31 cellular contexts compared by ENCODE assay signal in genomic region chr12:48993787-48994186, GRCh38. TPM values are rescaled to one million over a fixed set of nuclear protein-coding genes. Genes with fewer than 3 reads are reported as not detected.
DNase-seq lines count a peak whose midpoint lies in the region; ATAC-seq, FAIRE-seq and TF ChIP-seq lines count a peak whose summit lies in the region.
"Had no signal": no experiment of that assay in that cellular context is flagged by ENCODE, and none has a peak within 500 bp of the region (broad histone marks: within the 10 kb centered on the region; RNA-seq: fewer than 3 reads in every experiment).

No MANE protein-coding gene starts in this region.

- no peak for TF ChIP-seq CTCF in HepG2 (CRISPR knock-in tag; IDR thresholded peaks at IDR 0.05)
- no peak for TF ChIP-seq CTCF in right lobe of liver (IDR thresholded peaks at IDR 0.05)
- no peak for TF ChIP-seq CTCF in RWPE2 (IDR thresholded peaks at IDR 0.05; ENCODE audit: poor library complexity, severe bottlenecking)
- no peak for TF ChIP-seq CTCF in epithelial cell of esophagus (IDR thresholded peaks at IDR 0.05; ENCODE audit: insufficient read depth, low read depth, low read length, missing control alignments)
- no peak for TF ChIP-seq CTCF in coronary artery (IDR thresholded peaks at IDR 0.05)

- H3K9me3 ChIP-seq in HepG2 (ENCODE audit: low read length): no peaks in the 10 kb centered on the region
- H3K9me3 ChIP-seq in right lobe of liver: no peaks in the 10 kb centered on the region
- no peaks in the 10 kb centered on the region for H3K9me3 ChIP-seq in RWPE2 (ENCODE audit: severe bottlenecking)
- H3K9me3 ChIP-seq: BE2C, Peyer's patch had no signal

- H3K36me3 ChIP-seq in HepG2 (replicated peaks in 1 of 2; ENCODE audit: control insufficient read depth in 1 of 2, insufficient read depth in 2 of 2, low read length in 2 of 2) (no peaks in the 10 kb centered on the region), right lobe of liver (no peaks in the 10 kb centered on the region), RWPE2 (ENCODE audit: low read depth) (no peaks in the 10 kb centered on the region)
- H3K36me3 ChIP-seq: BE2C, Peyer's patch had no signal

- H3K4me2 ChIP-seq in HepG2 (ENCODE audit: low read depth, low read length): peak overlapping the region; percentile 60; the same call in 1 of the 2 replicates

- H3K79me2 ChIP-seq in HepG2 (ENCODE audit: insufficient read depth, low read length): no peaks in the 10 kb centered on the region

- ATAC-seq in HepG2 (no peak), right lobe of liver (no peak), RWPE2 (ENCODE audit: low read depth) (peak; percentile 22; the same call in 1 of the 3 replicates), HG03108 (IDR thresholded peaks at IDR 0.05; ENCODE audit: unreplicated experiment) (no peak), SK-N-SH treated with all-trans-retinoic acid at 6 μM for 48 hours (no peak)
- ATAC-seq: GM23338 had no signal

- no TSS peak for BruUV-seq in HepG2 (replicated peaks; lab: Mats Ljungman, UMichigan)

- TF ChIP-seq EP300 in HepG2 (IDR thresholded peaks at IDR 0.05; ENCODE audit: low read depth in 2 of 2, low read length in 2 of 2) (no peak), HepG2 (CRISPR knock-in tag; IDR thresholded peaks at IDR 0.05; ENCODE audit: borderline replicate concordance) (no peak)

- WGBS in HepG2 (ENCODE audit: low lambda C conversion rate): 9% methylated on average over 3 of the region's 3 CpGs
- WGBS in right lobe of liver (ENCODE audit: insufficient coverage, low coverage, low lambda C conversion rate, missing lambda C conversion rate): 74% methylated on average over 3 of the region's 3 CpGs

- CTCF ChIA-PET in HepG2 (lab: Yijun Ruan, JAX; ENCODE audit: low intra/inter-chr PET ratio, low total read pairs): no interaction called here

- no peak for TF ChIP-seq RAD21 in HepG2 (CRISPR knock-in tag; IDR thresholded peaks at IDR 0.05)

- H3K9ac ChIP-seq in HepG2 (ENCODE audit: insufficient read depth, low read depth, low read length): no peak overlapping the region

- FAIRE-seq in HepG2 (lab: Jason Lieb, UNC): no peak

- H3K4me3 ChIP-seq in HepG2 (replicated peaks in 1 of 3; ENCODE audit: insufficient read depth in 1 of 3, low read depth in 2 of 3, low read length in 3 of 3) (no peak overlapping the region), right lobe of liver (no peak overlapping the region), RWPE2 (ENCODE audit: severe bottlenecking) (no peak overlapping the region), epithelial cell of esophagus (ENCODE audit: low read length) (no peak overlapping the region), coronary artery (no peak overlapping the region)
- H3K4me3 ChIP-seq: Peyer's patch, SK-N-MC had no signal

- no peaks in the 10 kb centered on the region for H4K20me1 ChIP-seq in HepG2 (ENCODE audit: insufficient read depth, low read length)

- peaks cover 10 to 61% of the 10 kb centered on the region in 2 experiments; a peak in 4 of 5 replicates for H3K27me3 ChIP-seq in HepG2 (ENCODE audit: control insufficient read depth in 1 of 2, insufficient read depth in 2 of 2, low read length in 2 of 2)
- peaks cover 0 to 3% of the 10 kb centered on the region in 2 donors for H3K27me3 ChIP-seq in right lobe of liver
- H3K27me3 ChIP-seq in RWPE2 (ENCODE audit: insufficient read depth, poor library complexity, severe bottlenecking): peaks cover 17% of the 10 kb centered on the region

- POLR2A ChIA-PET in HepG2 (lab: Yijun Ruan, JAX): no interaction called here

- intact Hi-C loops in HepG2 (cut with micrococcal nuclease; ENCODE audit: unreplicated experiment): no loop called here
- intact Hi-C loops in right lobe of liver (cut with DNase I): no loop called here

- in situ Hi-C loops in HepG2 (cut with HindIII; ENCODE audit: extremely low pct_ligation_motif_present, low pct_unique_long_range_greater_than_20kb): no loop called here

- TF ChIP-seq POLR2A in HepG2 (IDR thresholded peaks at IDR 0.05; ENCODE audit: insufficient read depth in 1 of 2, low read depth in 2 of 2, low read length in 2 of 2) (no peak), right lobe of liver (IDR thresholded peaks at IDR 0.05) (no peak)

- no peak for DNase-seq in HepG2 (ENCODE audit: low spot score)
- no peak for DNase-seq in right lobe of liver
- DNase-seq in RWPE2 (ENCODE audit: low spot score): no peak
- peak; percentile 64 for DNase-seq in epithelial cell of esophagus (ENCODE audit: low read depth)
- no peak for DNase-seq in DMS79 treated with DMSO at 0.1 percent for 48 hours (lab: John Stamatoyannopoulos, UW)
- DNase-seq in coronary artery (ENCODE audit: low spot score): no peak
- DNase-seq: BE2C; CD8-positive, alpha-beta memory T cell; DMS 273 treated with DMSO at 0.1 percent for 48 hours; DND-41; HCEC 1CT; KBM-7; MV-4-11; NCI-H1105; NCI-H146; NCI-H1930; NCI-H2107; NCI-H446 treated with DMSO at 0.1 percent for 48 hours; NCI-H526; Peyer's patch; SIG-M5; SW 1271 had no signal

- no peak overlapping the region for H2AFZ ChIP-seq in HepG2 (ENCODE audit: low read length)

- H3K27ac ChIP-seq in HepG2 (ENCODE audit: extremely low read length, insufficient read depth, low read length) (no peak overlapping the region), right lobe of liver (no peak overlapping the region), RWPE2 (ENCODE audit: poor library complexity, severe bottlenecking) (no peak overlapping the region), coronary artery (no peak overlapping the region)
- H3K27ac ChIP-seq: 22Rv1, Peyer's patch, SK-N-MC had no signal

- H3K4me1 ChIP-seq in HepG2 (ENCODE audit: insufficient read depth, low read length) (peaks cover 47% of the 10 kb centered on the region), right lobe of liver (peaks cover 0 to 27% (median 4%) of the 10 kb centered on the region in 4 donors), RWPE2 (ENCODE audit: insufficient read depth, poor library complexity, severe bottlenecking) (no peaks in the 10 kb centered on the region)
- H3K4me1 ChIP-seq: BE2C had no signal

RNA-seq across cellular contexts. Expression of gene DDN, which starts 5.4 kb away (rescaled TPM):
- 0.51 and 0.53 TPM in 2 replicates for total RNA-seq in HepG2 (2016; rRNA removed; fragmentation: Illumina TruSeq; extraction: Trizol)
- total RNA-seq in HepG2 (2016; cell fraction: cytosol; rRNA removed; fragmentation: Illumina TruSeq; extraction: Trizol; ENCODE audit: low read depth): 0.20 TPM in 1 of 2 replicates, not detected in the other
- 0.43 and 0.54 TPM in 2 replicates for total RNA-seq in HepG2 (2016; cell fraction: insoluble cytoplasmic fraction; rRNA removed; fragmentation: Illumina TruSeq; extraction: Trizol)
- total RNA-seq in HepG2 (2016; cell fraction: membrane; rRNA removed; fragmentation: Illumina TruSeq; extraction: Trizol): 0.46 and 0.52 TPM in 2 replicates
- 0.34 and 0.62 TPM in 2 replicates for total RNA-seq in HepG2 (2016; cell fraction: nucleus; rRNA removed; fragmentation: Illumina TruSeq; extraction: Trizol)
- 0.24 and 0.33 TPM in 2 replicates for polyA plus RNA-seq in HepG2 (2011; rRNA removed)
- 0.21 and 0.34 TPM in 2 replicates for polyA plus RNA-seq in HepG2 (2011; cell fraction: cytosol; rRNA removed)
- 0.47 and 0.83 TPM in 2 replicates for polyA plus RNA-seq in HepG2 (2011; cell fraction: nucleus; rRNA removed)
- polyA plus RNA-seq in HepG2 (2012): 0.48 and 0.69 TPM in 2 replicates
- polyA plus RNA-seq in HepG2 (2016; cell fraction: cytosol; fragmentation: Illumina TruSeq; extraction: Trizol; ENCODE audit: low read depth): 0.20 and 0.28 TPM in 2 replicates
- polyA plus RNA-seq in HepG2 (2016; cell fraction: insoluble cytoplasmic fraction; fragmentation: Illumina TruSeq; extraction: Trizol; ENCODE audit: low read depth): 0.58 and 0.73 TPM in 2 replicates
- 0.48 and 0.58 TPM in 2 replicates for polyA plus RNA-seq in HepG2 (2016; cell fraction: membrane; fragmentation: Illumina TruSeq; extraction: Trizol; ENCODE audit: low read depth)
- 1.2 and 1.3 TPM in 2 replicates for polyA plus RNA-seq in HepG2 (2016; cell fraction: nucleus; fragmentation: Illumina TruSeq; extraction: Trizol; ENCODE audit: insufficient read depth, low read depth)
- polyA minus RNA-seq in HepG2 (2011; rRNA and poly(A)+ RNA removed; ENCODE audit: low replicate concordance): 0.46 and 5.3 TPM in 2 replicates
- polyA minus RNA-seq in HepG2 (2011; cell fraction: cytosol; rRNA and poly(A)+ RNA removed): 0.44 and 0.49 TPM in 2 replicates
- 0.25 and 0.39 TPM in 2 replicates for polyA minus RNA-seq in HepG2 (2011; cell fraction: nucleus; rRNA and poly(A)+ RNA removed)
- total RNA-seq in right lobe of liver: under 1 TPM in 2 of 6 experiments, not detected in 4; 0.18 to 0.19 TPM
- polyA plus RNA-seq: CD14-positive monocyte; CD8-positive, alpha-beta memory T cell; GM23338 had no signal

RNA-seq across cellular contexts. Expression of gene WNT1, which starts 15.7 kb away (rescaled TPM):
- not detected in 2 replicates for total RNA-seq in HepG2 (2016; rRNA removed; fragmentation: Illumina TruSeq; extraction: Trizol)
- not detected in 2 replicates for total RNA-seq in HepG2 (2016; cell fraction: cytosol; rRNA removed; fragmentation: Illumina TruSeq; extraction: Trizol; ENCODE audit: low read depth)
- total RNA-seq in HepG2 (2016; cell fraction: insoluble cytoplasmic fraction; rRNA removed; fragmentation: Illumina TruSeq; extraction: Trizol): not detected in 2 replicates
- not detected in 2 replicates for total RNA-seq in HepG2 (2016; cell fraction: membrane; rRNA removed; fragmentation: Illumina TruSeq; extraction: Trizol)
- not detected in 2 replicates for total RNA-seq in HepG2 (2016; cell fraction: nucleus; rRNA removed; fragmentation: Illumina TruSeq; extraction: Trizol)
- polyA plus RNA-seq in HepG2 (2011; rRNA removed): not detected in 2 replicates
- polyA plus RNA-seq in HepG2 (2011; cell fraction: cytosol; rRNA removed): not detected in 2 replicates
- polyA plus RNA-seq in HepG2 (2011; cell fraction: nucleus; rRNA removed): not detected in 2 replicates
- not detected in 2 replicates for polyA plus RNA-seq in HepG2 (2012)
- polyA plus RNA-seq in HepG2 (2016; cell fraction: cytosol; fragmentation: Illumina TruSeq; extraction: Trizol; ENCODE audit: low read depth): not detected in 2 replicates
- polyA plus RNA-seq in HepG2 (2016; cell fraction: insoluble cytoplasmic fraction; fragmentation: Illumina TruSeq; extraction: Trizol; ENCODE audit: low read depth): not detected in 2 replicates
- not detected in 2 replicates for polyA plus RNA-seq in HepG2 (2016; cell fraction: membrane; fragmentation: Illumina TruSeq; extraction: Trizol; ENCODE audit: low read depth)
- polyA plus RNA-seq in HepG2 (2016; cell fraction: nucleus; fragmentation: Illumina TruSeq; extraction: Trizol; ENCODE audit: insufficient read depth, low read depth): not detected in 2 replicates
- not detected in 2 replicates for polyA minus RNA-seq in HepG2 (2011; rRNA and poly(A)+ RNA removed; ENCODE audit: low replicate concordance)
- not detected in 2 replicates for polyA minus RNA-seq in HepG2 (2011; cell fraction: cytosol; rRNA and poly(A)+ RNA removed)
- polyA minus RNA-seq in HepG2 (2011; cell fraction: nucleus; rRNA and poly(A)+ RNA removed): not detected in 2 replicates
- not detected for total RNA-seq in right lobe of liver
- total RNA-seq: CD8-positive, alpha-beta memory T cell; GM23338; HT1080; LHCN-M2; MCF 10A; Peyer's patch had no signal
- polyA plus RNA-seq: CD14-positive monocyte, GM23338 had no signal

RNA-seq across cellular contexts. Expression of gene WNT10B, which starts 22.3 kb away (rescaled TPM):
- total RNA-seq in HepG2 (2016; rRNA removed; fragmentation: Illumina TruSeq; extraction: Trizol) (0.09 TPM in 1 of 2 replicates, not detected in the other), right lobe of liver (under 1 TPM in 2 of 6 experiments, not detected in 4; 0.12 TPM)
- not detected in 2 replicates for total RNA-seq in HepG2 (2016; cell fraction: cytosol; rRNA removed; fragmentation: Illumina TruSeq; extraction: Trizol; ENCODE audit: low read depth)
- total RNA-seq in HepG2 (2016; cell fraction: insoluble cytoplasmic fraction; rRNA removed; fragmentation: Illumina TruSeq; extraction: Trizol): not detected in 2 replicates
- 0.14 TPM in 1 of 2 replicates, not detected in the other for total RNA-seq in HepG2 (2016; cell fraction: membrane; rRNA removed; fragmentation: Illumina TruSeq; extraction: Trizol)
- total RNA-seq in HepG2 (2016; cell fraction: nucleus; rRNA removed; fragmentation: Illumina TruSeq; extraction: Trizol): not detected in 2 replicates
- polyA plus RNA-seq in HepG2 (2011; rRNA removed): 0.05 and 0.12 TPM in 2 replicates
- polyA plus RNA-seq in HepG2 (2011; cell fraction: cytosol; rRNA removed): 0.04 and 0.08 TPM in 2 replicates
- polyA plus RNA-seq in HepG2 (2011; cell fraction: nucleus; rRNA removed): 0.48 and 0.64 TPM in 2 replicates
- polyA plus RNA-seq in HepG2 (2012): not detected in 2 replicates
- not detected in 2 replicates for polyA plus RNA-seq in HepG2 (2016; cell fraction: cytosol; fragmentation: Illumina TruSeq; extraction: Trizol; ENCODE audit: low read depth)
- not detected in 2 replicates for polyA plus RNA-seq in HepG2 (2016; cell fraction: insoluble cytoplasmic fraction; fragmentation: Illumina TruSeq; extraction: Trizol; ENCODE audit: low read depth)
- polyA plus RNA-seq in HepG2 (2016; cell fraction: membrane; fragmentation: Illumina TruSeq; extraction: Trizol; ENCODE audit: low read depth): not detected in 2 replicates
- polyA plus RNA-seq in HepG2 (2016; cell fraction: nucleus; fragmentation: Illumina TruSeq; extraction: Trizol; ENCODE audit: insufficient read depth, low read depth): 0.21 and 0.33 TPM in 2 replicates
- 0.18 and 1.6 TPM in 2 replicates for polyA minus RNA-seq in HepG2 (2011; rRNA and poly(A)+ RNA removed; ENCODE audit: low replicate concordance)
- 1.8 TPM in 1 of 2 replicates, not detected in the other for polyA minus RNA-seq in HepG2 (2011; cell fraction: cytosol; rRNA and poly(A)+ RNA removed)
- not detected in 2 replicates for polyA minus RNA-seq in HepG2 (2011; cell fraction: nucleus; rRNA and poly(A)+ RNA removed)
- total RNA-seq: GM23338 had no signal
- polyA plus RNA-seq: CD14-positive monocyte, GM23338 had no signal

RNA-seq across cellular contexts. Expression of gene PRKAG1, which starts 24.8 kb away (rescaled TPM):
- 32.8 and 37.6 TPM in 2 replicates for total RNA-seq in HepG2 (2016; rRNA removed; fragmentation: Illumina TruSeq; extraction: Trizol)
- 9.1 and 11.2 TPM in 2 replicates for total RNA-seq in HepG2 (2016; cell fraction: cytosol; rRNA removed; fragmentation: Illumina TruSeq; extraction: Trizol; ENCODE audit: low read depth)
- total RNA-seq in HepG2 (2016; cell fraction: insoluble cytoplasmic fraction; rRNA removed; fragmentation: Illumina TruSeq; extraction: Trizol): 30.6 and 39.9 TPM in 2 replicates
- 19.3 and 21.1 TPM in 2 replicates for total RNA-seq in HepG2 (2016; cell fraction: membrane; rRNA removed; fragmentation: Illumina TruSeq; extraction: Trizol)
- 16.7 and 19.6 TPM in 2 replicates for total RNA-seq in HepG2 (2016; cell fraction: nucleus; rRNA removed; fragmentation: Illumina TruSeq; extraction: Trizol)
- polyA plus RNA-seq in HepG2 (2011; rRNA removed): 21.2 and 26.1 TPM in 2 replicates
- 18.5 and 26.3 TPM in 2 replicates for polyA plus RNA-seq in HepG2 (2011; cell fraction: cytosol; rRNA removed)
- polyA plus RNA-seq in HepG2 (2011; cell fraction: nucleus; rRNA removed): 8.8 and 11.6 TPM in 2 replicates
- polyA plus RNA-seq in HepG2 (2012): 20.2 and 21.7 TPM in 2 replicates
- polyA plus RNA-seq in HepG2 (2016; cell fraction: cytosol; fragmentation: Illumina TruSeq; extraction: Trizol; ENCODE audit: low read depth): 7.6 and 8.8 TPM in 2 replicates
- 38.7 and 40.2 TPM in 2 replicates for polyA plus RNA-seq in HepG2 (2016; cell fraction: insoluble cytoplasmic fraction; fragmentation: Illumina TruSeq; extraction: Trizol; ENCODE audit: low read depth)
- 14.5 and 16.2 TPM in 2 replicates for polyA plus RNA-seq in HepG2 (2016; cell fraction: membrane; fragmentation: Illumina TruSeq; extraction: Trizol; ENCODE audit: low read depth)
- 24.6 and 24.9 TPM in 2 replicates for polyA plus RNA-seq in HepG2 (2016; cell fraction: nucleus; fragmentation: Illumina TruSeq; extraction: Trizol; ENCODE audit: insufficient read depth, low read depth)
- polyA minus RNA-seq in HepG2 (2011; rRNA and poly(A)+ RNA removed; ENCODE audit: low replicate concordance): 11.5 and 73.4 TPM in 2 replicates
- 7.8 and 9.5 TPM in 2 replicates for polyA minus RNA-seq in HepG2 (2011; cell fraction: cytosol; rRNA and poly(A)+ RNA removed)
- polyA minus RNA-seq in HepG2 (2011; cell fraction: nucleus; rRNA and poly(A)+ RNA removed): 11.6 TPM in 2 replicates
- 10 to 100 TPM; 24.8 to 36.2 (median 30.1) TPM for total RNA-seq in right lobe of liver

RNA-seq across cellular contexts. Expression of gene ARF3, which starts 36.5 kb away (rescaled TPM):
- total RNA-seq in HepG2 (2016; rRNA removed; fragmentation: Illumina TruSeq; extraction: Trizol) (48.4 and 53.8 TPM in 2 replicates), right lobe of liver (10 to 100 TPM; 30.9 to 50.7 (median 47.2) TPM)
- total RNA-seq in HepG2 (2016; cell fraction: cytosol; rRNA removed; fragmentation: Illumina TruSeq; extraction: Trizol; ENCODE audit: low read depth): 12.0 and 15.8 TPM in 2 replicates
- 43.0 and 57.4 TPM in 2 replicates for total RNA-seq in HepG2 (2016; cell fraction: insoluble cytoplasmic fraction; rRNA removed; fragmentation: Illumina TruSeq; extraction: Trizol)
- total RNA-seq in HepG2 (2016; cell fraction: membrane; rRNA removed; fragmentation: Illumina TruSeq; extraction: Trizol): 15.7 and 16.6 TPM in 2 replicates
- total RNA-seq in HepG2 (2016; cell fraction: nucleus; rRNA removed; fragmentation: Illumina TruSeq; extraction: Trizol): 20.9 and 24.1 TPM in 2 replicates
- 57.9 and 60.0 TPM in 2 replicates for polyA plus RNA-seq in HepG2 (2011; rRNA removed)
- 60.3 and 60.4 TPM in 2 replicates for polyA plus RNA-seq in HepG2 (2011; cell fraction: cytosol; rRNA removed)
- polyA plus RNA-seq in HepG2 (2011; cell fraction: nucleus; rRNA removed): 32.8 and 38.8 TPM in 2 replicates
- polyA plus RNA-seq in HepG2 (2012): 39.0 and 41.4 TPM in 2 replicates
- 11.9 and 13.5 TPM in 2 replicates for polyA plus RNA-seq in HepG2 (2016; cell fraction: cytosol; fragmentation: Illumina TruSeq; extraction: Trizol; ENCODE audit: low read depth)
- 76.4 and 85.2 TPM in 2 replicates for polyA plus RNA-seq in HepG2 (2016; cell fraction: insoluble cytoplasmic fraction; fragmentation: Illumina TruSeq; extraction: Trizol; ENCODE audit: low read depth)
- polyA plus RNA-seq in HepG2 (2016; cell fraction: membrane; fragmentation: Illumina TruSeq; extraction: Trizol; ENCODE audit: low read depth): 13.7 and 16.3 TPM in 2 replicates
- polyA plus RNA-seq in HepG2 (2016; cell fraction: nucleus; fragmentation: Illumina TruSeq; extraction: Trizol; ENCODE audit: insufficient read depth, low read depth): 47.8 and 51.2 TPM in 2 replicates
- 62.5 and 183 TPM in 2 replicates for polyA minus RNA-seq in HepG2 (2011; rRNA and poly(A)+ RNA removed; ENCODE audit: low replicate concordance)
- polyA minus RNA-seq in HepG2 (2011; cell fraction: cytosol; rRNA and poly(A)+ RNA removed): 19.9 and 22.8 TPM in 2 replicates
- 27.7 and 29.2 TPM in 2 replicates for polyA minus RNA-seq in HepG2 (2011; cell fraction: nucleus; rRNA and poly(A)+ RNA removed)
